ENCODE assay signal across 1 cellular context in the genomic region with DNA sequence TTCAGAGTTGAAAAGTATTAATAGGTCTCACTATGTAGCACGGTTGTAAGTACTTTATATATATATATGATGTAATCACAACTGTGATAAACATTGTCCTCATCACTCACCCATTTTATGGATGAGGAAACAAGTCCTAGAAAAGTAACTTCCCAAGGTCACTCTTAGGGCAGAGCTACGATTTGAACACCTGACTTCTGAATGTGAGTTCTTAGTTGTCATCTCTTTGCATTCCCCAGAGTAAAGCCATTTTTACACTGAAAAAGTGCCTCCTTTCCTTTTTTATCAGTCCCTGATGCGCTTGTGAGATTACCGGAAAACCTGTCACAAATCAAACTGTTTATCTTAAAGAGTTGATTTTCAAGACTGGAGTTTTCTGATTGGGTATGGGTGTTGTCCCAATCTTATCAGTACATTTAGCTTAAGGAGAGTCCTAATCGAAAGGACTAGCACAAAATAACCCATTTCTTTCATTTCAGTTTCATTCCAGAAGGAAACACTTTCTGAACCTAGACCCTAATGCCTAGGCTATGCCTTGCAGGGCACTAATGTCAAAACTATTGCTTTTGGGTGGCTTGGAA.
TF ChIP-seq lines count a peak whose summit lies in the region.

No MANE protein-coding gene starts in this region.

TF ChIP-seq in GM12878, 131 proteins besides CTCF, POLR2A, EP300 and RAD21 (continued from another document):
- TF ChIP-seq ATF2 (IDR thresholded peaks at IDR 0.05; ENCODE audit: low read length), result peak; percentile 21; the same call in 1 of the 2 replicates
